Comparison of ENCODE assay signal across 8 cellular contexts in genomic region chr19:5687360-5688198, GRCh38. TPM values are rescaled to one million over a fixed set of nuclear protein-coding genes. Genes with fewer than 3 reads are reported as not detected.
DNase-seq lines count a peak whose midpoint lies in the region; ATAC-seq and TF ChIP-seq lines count a peak whose summit lies in the region.

No MANE protein-coding gene starts in this region.

- H3K9me3 Mint-ChIP-seq in activated CD4-positive, alpha-beta T cell treated with anti-CD3 and anti-CD28 coated beads, Interleukin-2, amount 10 ng/mL, durations not matched to agents 24 days and 14 days: no peaks in the 10 kb centered on the region
- H3K9me3 Mint-ChIP-seq in activated naive CD8-positive, alpha-beta T cell treated with anti-CD3 and anti-CD28 coated beads, Interleukin-2, amount 50 U/mL, for 24 hours: no peaks in the 10 kb centered on the region

- ATAC-seq in activated naive CD8-positive, alpha-beta T cell treated with anti-CD3 and anti-CD28 coated beads, Interleukin-2, amount 50 U/mL, for 24 hours: no peak
- ATAC-seq in HG02840 (IDR thresholded peaks at IDR 0.05; ENCODE audit: low FRiP score, unreplicated experiment) (no peak), HG03039 (IDR thresholded peaks at IDR 0.05; ENCODE audit: unreplicated experiment) (no peak), GM19324 (IDR thresholded peaks at IDR 0.05; ENCODE audit: low FRiP score, unreplicated experiment) (no peak)

- no peaks in the 10 kb centered on the region for H3K27me3 ChIP-seq in kidney epithelial cell (ENCODE audit: control insufficient read depth, insufficient read depth, low read length)
- H3K27me3 ChIP-seq in testis: no peaks in the 10 kb centered on the region

- no peak for TF ChIP-seq POLR2A in testis (IDR thresholded peaks at IDR 0.05)

- DNase-seq in activated CD4-positive, alpha-beta T cell treated with anti-CD3 and anti-CD28 coated beads, Interleukin-2, amount 10 ng/mL, durations not matched to agents 24 days and 14 days: no peak
- no peak for DNase-seq in activated CD4-positive, alpha-beta T cell treated with anti-CD3 and anti-CD28 coated beads for 48 hours
- no peak for DNase-seq in activated naive CD8-positive, alpha-beta T cell treated with anti-CD3 and anti-CD28 coated beads, Interleukin-2, amount 50 U/mL, for 24 hours
- DNase-seq in kidney epithelial cell (ENCODE audit: low read depth) (no peak), testis (no peak)

- peak overlapping the region; percentile 85 for H3K4me3 Mint-ChIP-seq in activated CD4-positive, alpha-beta T cell treated with anti-CD3 and anti-CD28 coated beads, Interleukin-2, amount 10 ng/mL, durations not matched to agents 24 days and 14 days
- peak overlapping the region; percentile 77 for H3K4me3 Mint-ChIP-seq in activated naive CD8-positive, alpha-beta T cell treated with anti-CD3 and anti-CD28 coated beads, Interleukin-2, amount 50 U/mL, for 24 hours

- H3K4me1 Mint-ChIP-seq in activated CD4-positive, alpha-beta T cell treated with anti-CD3 and anti-CD28 coated beads, Interleukin-2, amount 10 ng/mL, durations not matched to agents 24 days and 14 days: peaks cover 17% of the 10 kb centered on the region
- H3K4me1 Mint-ChIP-seq in activated naive CD8-positive, alpha-beta T cell treated with anti-CD3 and anti-CD28 coated beads, Interleukin-2, amount 50 U/mL, for 24 hours: peaks cover 31% of the 10 kb centered on the region

- peak overlapping the region; percentile 74 for H3K27ac Mint-ChIP-seq in activated CD4-positive, alpha-beta T cell treated with anti-CD3 and anti-CD28 coated beads, Interleukin-2, amount 10 ng/mL, durations not matched to agents 24 days and 14 days
- H3K27ac Mint-ChIP-seq in activated naive CD8-positive, alpha-beta T cell treated with anti-CD3 and anti-CD28 coated beads, Interleukin-2, amount 50 U/mL, for 24 hours: no peak overlapping the region

- 40 to 81% methylated on average over 8 to 71 of the region's 76 CpGs for WGBS in testis, 2 donors

- peaks cover 21% of the 10 kb centered on the region for H3K36me3 Mint-ChIP-seq in activated CD4-positive, alpha-beta T cell treated with anti-CD3 and anti-CD28 coated beads, Interleukin-2, amount 10 ng/mL, durations not matched to agents 24 days and 14 days (ENCODE audit: low read depth)
- H3K36me3 Mint-ChIP-seq in activated naive CD8-positive, alpha-beta T cell treated with anti-CD3 and anti-CD28 coated beads, Interleukin-2, amount 50 U/mL, for 24 hours (ENCODE audit: low read depth): peaks cover 26% of the 10 kb centered on the region

- H3K36me3 ChIP-seq in kidney epithelial cell (ENCODE audit: control insufficient read depth, insufficient read depth, low read length) (no peaks in the 10 kb centered on the region), testis (ENCODE audit: low read depth, missing control alignments) (no peaks in the 10 kb centered on the region)

- peaks cover 14% of the 10 kb centered on the region for H3K4me1 ChIP-seq in testis

- intact Hi-C loops in activated CD4-positive, alpha-beta T cell treated with anti-CD3 and anti-CD28 coated beads, Interleukin-2, amount 10 ng/mL, durations not matched to agents 24 days and 14 days (cut with micrococcal nuclease): loop anchor here (5.0 to 10.0 kb wide), 2 partner anchors 685 to 963 kb away; partner anchors contain the start of genes ALKBH7 and DPP9
- intact Hi-C loops in testis (cut with DNase I; ENCODE audit: low total_unique reads): loop anchor here (5.0 kb wide), 1 partner anchor 65 kb away; the partner anchor contains the start of genes SAFB and SAFB2

- no peaks in the 10 kb centered on the region for H3K9me3 ChIP-seq in testis

- peak overlapping the region in 1 of 2 donors; percentile 73 for H3K27ac ChIP-seq in testis

- TF ChIP-seq CTCF in kidney epithelial cell (IDR thresholded peaks at IDR 0.05; ENCODE audit: insufficient read depth, low read length, poor library complexity, severe bottlenecking) (no peak), testis (IDR thresholded peaks at IDR 0.05) (peak in 1 of 3 experiments; percentile 8)

- H3K4me3 ChIP-seq in kidney epithelial cell (ENCODE audit: low read depth, low read length) (peak overlapping the region; percentile 30), testis (peak overlapping the region; percentile 47 to 58)

- no peaks in the 10 kb centered on the region for H3K27me3 Mint-ChIP-seq in activated CD4-positive, alpha-beta T cell treated with anti-CD3 and anti-CD28 coated beads, Interleukin-2, amount 10 ng/mL, durations not matched to agents 24 days and 14 days
- H3K27me3 Mint-ChIP-seq in activated naive CD8-positive, alpha-beta T cell treated with anti-CD3 and anti-CD28 coated beads, Interleukin-2, amount 50 U/mL, for 24 hours: peaks cover 3% of the 10 kb centered on the region

RNA-seq across cellular contexts. Expression of gene RPL36, which starts 2.5 kb away (rescaled TPM):
- total RNA-seq in activated CD4-positive, alpha-beta T cell treated with anti-CD3 and anti-CD28 coated beads, Interleukin-2, amount 10 ng/mL, durations not matched to agents 24 days and 14 days: 1,117 and 1,132 TPM in 2 replicates
- total RNA-seq in kidney epithelial cell (1,562 and 1,717 TPM in 2 replicates), testis (100 to 1,000 TPM; 331 to 531 TPM)
- 497 TPM for polyA plus RNA-seq in testis (ENCODE audit: insufficient read depth, low read depth, low replicate concordance)

RNA-seq across cellular contexts. Expression of gene HSD11B1L, which starts 6.8 kb away (rescaled TPM):
- total RNA-seq in activated CD4-positive, alpha-beta T cell treated with anti-CD3 and anti-CD28 coated beads, Interleukin-2, amount 10 ng/mL, durations not matched to agents 24 days and 14 days: 2.2 and 2.6 TPM in 2 replicates
- total RNA-seq in kidney epithelial cell (7.4 and 11.4 TPM in 2 replicates), testis (10 to 100 TPM; 18.8 to 21.0 TPM)
- 8.1 TPM for polyA plus RNA-seq in testis (ENCODE audit: insufficient read depth, low read depth, low replicate concordance)

RNA-seq across cellular contexts. Expression of gene MICOS13, which starts 7.3 kb away (rescaled TPM):
- 56.2 and 63.4 TPM in 2 replicates for total RNA-seq in activated CD4-positive, alpha-beta T cell treated with anti-CD3 and anti-CD28 coated beads, Interleukin-2, amount 10 ng/mL, durations not matched to agents 24 days and 14 days
- 47.0 and 55.4 TPM in 2 replicates for total RNA-seq in kidney epithelial cell
- 100 to 1,000 TPM in 1 of 2 donors, 10 to 100 TPM in 1; 98.0 to 198 TPM for total RNA-seq in testis
- polyA plus RNA-seq in testis (ENCODE audit: insufficient read depth, low read depth, low replicate concordance): 152 TPM

RNA-seq across cellular contexts. Expression of gene LONP1, which starts 32.4 kb away (rescaled TPM):
- total RNA-seq in activated CD4-positive, alpha-beta T cell treated with anti-CD3 and anti-CD28 coated beads, Interleukin-2, amount 10 ng/mL, durations not matched to agents 24 days and 14 days: 220 and 240 TPM in 2 replicates
- total RNA-seq in kidney epithelial cell: 151 and 173 TPM in 2 replicates
- 100 to 1,000 TPM; 100 to 133 TPM for total RNA-seq in testis
- 48.1 TPM for polyA plus RNA-seq in testis (ENCODE audit: insufficient read depth, low read depth, low replicate concordance)

RNA-seq across cellular contexts. Expression of gene CATSPERD, which starts 32.9 kb away (rescaled TPM):
- total RNA-seq in activated CD4-positive, alpha-beta T cell treated with anti-CD3 and anti-CD28 coated beads, Interleukin-2, amount 10 ng/mL, durations not matched to agents 24 days and 14 days: not detected in 2 replicates
- total RNA-seq in kidney epithelial cell (not detected in 2 replicates), testis (1 to 10 TPM; 6.1 to 9.3 TPM)
- 31.3 TPM for polyA plus RNA-seq in testis (ENCODE audit: insufficient read depth, low read depth, low replicate concordance)
